In genomic region chr12:56461235-56462159, GRCh38 we compare ENCODE assay signal across 1 cellular context.
TF ChIP-seq lines count a peak whose summit lies in the region.

No MANE protein-coding gene starts in this region.

TF ChIP-seq in IMR-90, 13 proteins besides CTCF, POLR2A, EP300 and RAD21:
- TF ChIP-seq NFE2L2 (IDR thresholded peaks at IDR 0.05; ENCODE audit: low read depth, low read length) (peak; percentile 42; the same call in 1 of the 2 replicates), RCOR1 (IDR thresholded peaks at IDR 0.05; ENCODE audit: insufficient replicate concordance, low read length) (no peak)
